ENCODE assay signal across 8 cellular contexts in genomic region chr22:42780070-42780540, GRCh38. TPM values are rescaled to one million over a fixed set of nuclear protein-coding genes. Genes with fewer than 3 reads are reported as not detected.
A peak's percentile ranks its signal among the peaks of the same experiment; 100 is the strongest.
DNase-seq lines count a peak whose midpoint lies in the region; ATAC-seq and TF ChIP-seq lines count a peak whose summit lies in the region.

No MANE protein-coding gene starts in this region.

- H3K27me3 ChIP-seq in OCI-LY3 (ENCODE audit: low read depth, low read length), result no peaks in the 10 kb centered on the region

- ATAC-seq in GM21737 (IDR thresholded peaks at IDR 0.05; ENCODE audit: unreplicated experiment) (no peak), GM19035 (IDR thresholded peaks at IDR 0.05; ENCODE audit: unreplicated experiment) (no peak)

- H3K36me3 Mint-ChIP-seq in activated T-helper 2 cell treated with anti-CD3 and anti-CD28 coated beads, Interferon-gamma antibody, Interleukin-2, Interleukin-4, amounts not matched to agents 10 μg/mL and 5 μg/mL and 100 μg/mL, durations not matched to agents 14 hours and 24 hours and 36 hours (ENCODE audit: low read depth), result no peaks in the 10 kb centered on the region
- H3K36me3 Mint-ChIP-seq in glutamatergic neuron (ENCODE audit: unreplicated experiment) (no peaks in the 10 kb centered on the region), progenitor cell of endocrine pancreas (ENCODE audit: insufficient read depth) (no peaks in the 10 kb centered on the region)

- no peak overlapping the region for H3K9ac ChIP-seq in OCI-LY3 (ENCODE audit: low read length)

- no peaks in the 10 kb centered on the region for H3K4me1 ChIP-seq in OCI-LY3 (ENCODE audit: low read length)

- peak; percentile 89 for DNase-seq in ELF-1 (ENCODE audit: low read depth, low spot score)
- DNase-seq in LHCN-M2 (ENCODE audit: low read depth), result peak; percentile 91
- DNase-seq in activated T-helper 2 cell treated with anti-CD3 and anti-CD28 coated beads, Interferon-gamma antibody, Interleukin-2, Interleukin-4, amounts not matched to agents 10 μg/mL and 5 μg/mL and 100 μg/mL, durations not matched to agents 14 hours and 24 hours and 36 hours (ENCODE audit: low spot score), result peak; percentile 30
- DNase-seq in glutamatergic neuron, result no peak
- DNase-seq in progenitor cell of endocrine pancreas (ENCODE audit: low spot score, unreplicated experiment), result peak; percentile 30

- H4K20me1 ChIP-seq in OCI-LY3 (ENCODE audit: insufficient read depth, low read length), result no peaks in the 10 kb centered on the region

- H3K4me3 ChIP-seq in OCI-LY3 (ENCODE audit: low read length), result no peak overlapping the region

- peaks cover 1% of the 10 kb centered on the region for H3K4me1 Mint-ChIP-seq in activated T-helper 2 cell treated with anti-CD3 and anti-CD28 coated beads, Interferon-gamma antibody, Interleukin-2, Interleukin-4, amounts not matched to agents 10 μg/mL and 5 μg/mL and 100 μg/mL, durations not matched to agents 14 hours and 24 hours and 36 hours (ENCODE audit: low read depth)
- H3K4me1 Mint-ChIP-seq in glutamatergic neuron (ENCODE audit: low read depth, unreplicated experiment), result no peaks in the 10 kb centered on the region
- no peaks in the 10 kb centered on the region for H3K4me1 Mint-ChIP-seq in progenitor cell of endocrine pancreas (ENCODE audit: low read depth)

- 0 out of 2 replicates have a peak overlapping the region, but pooled peaks have one; percentile 50 for H2AFZ ChIP-seq in OCI-LY3 (ENCODE audit: low read depth, low read length)

- H3K27me3 Mint-ChIP-seq in activated T-helper 2 cell treated with anti-CD3 and anti-CD28 coated beads, Interferon-gamma antibody, Interleukin-2, Interleukin-4, amounts not matched to agents 10 μg/mL and 5 μg/mL and 100 μg/mL, durations not matched to agents 14 hours and 24 hours and 36 hours (ENCODE audit: low read depth), result no peaks in the 10 kb centered on the region
- H3K27me3 Mint-ChIP-seq in glutamatergic neuron (ENCODE audit: unreplicated experiment) (peaks cover 2% of the 10 kb centered on the region), progenitor cell of endocrine pancreas (no peaks in the 10 kb centered on the region)

- peak overlapping the region; percentile 38 for H3K4me2 ChIP-seq in OCI-LY3 (ENCODE audit: low read length)

- H3K4me3 Mint-ChIP-seq in activated T-helper 2 cell treated with anti-CD3 and anti-CD28 coated beads, Interferon-gamma antibody, Interleukin-2, Interleukin-4, amounts not matched to agents 10 μg/mL and 5 μg/mL and 100 μg/mL, durations not matched to agents 14 hours and 24 hours and 36 hours (ENCODE audit: low read depth), result no peak overlapping the region
- no peak overlapping the region for H3K4me3 Mint-ChIP-seq in glutamatergic neuron (ENCODE audit: unreplicated experiment)
- H3K4me3 Mint-ChIP-seq in progenitor cell of endocrine pancreas (ENCODE audit: low read depth), result no peak overlapping the region

- peak; percentile 94 for TF ChIP-seq CTCF in OCI-LY3 (IDR thresholded peaks at IDR 0.05; ENCODE audit: low read depth, low read length)
- peak; percentile 85 for TF ChIP-seq CTCF in glutamatergic neuron (IDR thresholded peaks at IDR 0.05; ENCODE audit: partially characterized antibody, unreplicated experiment)
- TF ChIP-seq CTCF in progenitor cell of endocrine pancreas (IDR thresholded peaks at IDR 0.05; ENCODE audit: unreplicated experiment), result peak; percentile 90

- H3K27ac Mint-ChIP-seq in activated T-helper 2 cell treated with anti-CD3 and anti-CD28 coated beads, Interferon-gamma antibody, Interleukin-2, Interleukin-4, amounts not matched to agents 10 μg/mL and 5 μg/mL and 100 μg/mL, durations not matched to agents 14 hours and 24 hours and 36 hours, result no peak overlapping the region
- H3K27ac Mint-ChIP-seq in glutamatergic neuron (ENCODE audit: unreplicated experiment), result peak overlapping the region; percentile 33
- no peak overlapping the region for H3K27ac Mint-ChIP-seq in progenitor cell of endocrine pancreas

- no peaks in the 10 kb centered on the region for H3K9me3 Mint-ChIP-seq in activated T-helper 2 cell treated with anti-CD3 and anti-CD28 coated beads, Interferon-gamma antibody, Interleukin-2, Interleukin-4, amounts not matched to agents 10 μg/mL and 5 μg/mL and 100 μg/mL, durations not matched to agents 14 hours and 24 hours and 36 hours
- H3K9me3 Mint-ChIP-seq in glutamatergic neuron (ENCODE audit: unreplicated experiment), result no peaks in the 10 kb centered on the region
- no peaks in the 10 kb centered on the region for H3K9me3 Mint-ChIP-seq in progenitor cell of endocrine pancreas (ENCODE audit: low read depth)

- H3K79me2 ChIP-seq in OCI-LY3 (ENCODE audit: low read length), result no peaks in the 10 kb centered on the region

- H3K9me3 ChIP-seq in OCI-LY3 (ENCODE audit: insufficient read depth, low read length), result no peaks in the 10 kb centered on the region

- intact Hi-C loops in activated T-helper 2 cell treated with anti-CD3 and anti-CD28 coated beads, Interferon-gamma antibody, Interleukin-2, Interleukin-4, amounts not matched to agents 10 μg/mL and 5 μg/mL and 100 μg/mL, durations not matched to agents 14 hours and 24 hours and 36 hours (cut with micrococcal nuclease), result loop anchor here (1.0 to 5.0 kb wide), 3 partner anchors 40 to 310 kb away; no protein-coding TSS in a partner anchor

- H3K36me3 ChIP-seq in OCI-LY3 (replicated peaks; ENCODE audit: low read depth, low read length), result no peaks in the 10 kb centered on the region

- no peak overlapping the region for H3K27ac ChIP-seq in OCI-LY3 (ENCODE audit: low read length)

RNA-seq across cellular contexts. Expression of gene A4GALT, which starts 59.4 kb away (rescaled TPM):
- total RNA-seq in LHCN-M2 (2014; rRNA removed), result 22.6 and 29.3 TPM in 2 replicates
- polyA plus RNA-seq in LHCN-M2 (2012), result 11.6 TPM
- not detected in 2 replicates for total RNA-seq in activated T-helper 2 cell treated with anti-CD3 and anti-CD28 coated beads, Interferon-gamma antibody, Interleukin-2, Interleukin-4, amounts not matched to agents 10 μg/mL and 5 μg/mL and 100 μg/mL, durations not matched to agents 14 hours and 24 hours and 36 hours
- total RNA-seq in glutamatergic neuron (ENCODE audit: unreplicated experiment), result 61.4 TPM
- 0.47 and 1.1 TPM in 2 replicates for total RNA-seq in progenitor cell of endocrine pancreas

Comparison
In these comparisons a context has a peak if more than half of its experiments do, and no peak if none do; other contexts are left out.
1. RNA of gene A4GALT, which starts 59.4 kb away (total RNA-seq): 61.4 TPM in glutamatergic neuron (single experiment) and 22.6 to 29.3 TPM in LHCN-M2; 0.47 to 1.1 TPM in progenitor cell of endocrine pancreas and not detected in activated T-helper 2 cell treated with anti-CD3 and anti-CD28 coated beads, Interferon-gamma antibody, Interleukin-2, Interleukin-4, amounts not matched to agents 10 μg/mL and 5 μg/mL and 100 μg/mL, durations not matched to agents 14 hours and 24 hours and 36 hours; every median in the first group is over 10 times any median in the second.
2. Peak in every context shown above with its lines, with median percentiles within 50 percentile points of each other: CTCF ChIP-seq.